In genomic region chr9:133054966-133055365, GRCh38 we compare ENCODE assay signal across 2 cellular contexts.
TF ChIP-seq lines count a peak whose summit lies in the region.

No MANE protein-coding gene starts in this region.

TF ChIP-seq in IMR-90, 13 proteins besides CTCF, POLR2A, EP300 and RAD21:
- TF ChIP-seq BHLHE40 (IDR thresholded peaks at IDR 0.05; ENCODE audit: low read depth, low read length), result no peak
- no peak for TF ChIP-seq MAFK (IDR thresholded peaks at IDR 0.05; ENCODE audit: low read depth, low read length)
- TF ChIP-seq FOS (IDR thresholded peaks at IDR 0.05; ENCODE audit: low read depth, low read length), result no peak
- TF ChIP-seq CEBPB (IDR thresholded peaks at IDR 0.05; ENCODE audit: low read depth, low read length), result no peak
- no peak for TF ChIP-seq NFE2L2 (IDR thresholded peaks at IDR 0.05; ENCODE audit: low read depth, low read length)
- no peak for TF ChIP-seq MXI1 (IDR thresholded peaks at IDR 0.05; ENCODE audit: borderline replicate concordance, low read depth, low read length)
- TF ChIP-seq USF2 (IDR thresholded peaks at IDR 0.05; ENCODE audit: low read depth, low read length), result no peak; the same call in 1 of the 2 replicates
- TF ChIP-seq RCOR1 (IDR thresholded peaks at IDR 0.05; ENCODE audit: insufficient replicate concordance, low read length), result no peak
- TF ChIP-seq CHD1 (IDR thresholded peaks at IDR 0.05; ENCODE audit: low read depth, low read length), result no peak
- TF ChIP-seq, protein P1, sequence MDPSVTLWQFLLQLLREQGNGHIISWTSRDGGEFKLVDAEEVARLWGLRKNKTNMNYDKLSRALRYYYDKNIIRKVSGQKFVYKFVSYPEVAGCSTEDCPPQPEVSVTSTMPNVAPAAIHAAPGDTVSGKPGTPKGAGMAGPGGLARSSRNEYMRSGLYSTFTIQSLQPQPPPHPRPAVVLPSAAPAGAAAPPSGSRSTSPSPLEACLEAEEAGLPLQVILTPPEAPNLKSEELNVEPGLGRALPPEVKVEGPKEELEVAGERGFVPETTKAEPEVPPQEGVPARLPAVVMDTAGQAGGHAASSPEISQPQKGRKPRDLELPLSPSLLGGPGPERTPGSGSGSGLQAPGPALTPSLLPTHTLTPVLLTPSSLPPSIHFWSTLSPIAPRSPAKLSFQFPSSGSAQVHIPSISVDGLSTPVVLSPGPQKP (IDR thresholded peaks at IDR 0.05; ENCODE audit: borderline replicate concordance, low read depth, low read length), result no peak
- no peak for TF ChIP-seq RFX5 (IDR thresholded peaks at IDR 0.05; ENCODE audit: low read depth, low read length)
- no peak for TF ChIP-seq SMC3 (IDR thresholded peaks at IDR 0.05; ENCODE audit: low read depth, low read length)
- TF ChIP-seq MAZ (IDR thresholded peaks at IDR 0.05; ENCODE audit: borderline replicate concordance, low read depth, low read length), result no peak

TF ChIP-seq in HepG2, 621 proteins besides CTCF, POLR2A, EP300 and RAD21:
- TF ChIP-seq ZSCAN29 (CRISPR knock-in tag; conservative IDR thresholded peaks at IDR 0.05), result no peak
- peak; percentile 46 for TF ChIP-seq AGO2 (optimal IDR thresholded peaks at IDR 0.05; ENCODE audit: low read depth, low read length)
- no peak for TF ChIP-seq BORCS8-MEF2B (CRISPR knock-in tag; IDR thresholded peaks at IDR 0.05)
- TF ChIP-seq PAWR (CRISPR knock-in tag; IDR thresholded peaks at IDR 0.05; ENCODE audit: borderline replicate concordance), result no peak
